In the genomic region with DNA sequence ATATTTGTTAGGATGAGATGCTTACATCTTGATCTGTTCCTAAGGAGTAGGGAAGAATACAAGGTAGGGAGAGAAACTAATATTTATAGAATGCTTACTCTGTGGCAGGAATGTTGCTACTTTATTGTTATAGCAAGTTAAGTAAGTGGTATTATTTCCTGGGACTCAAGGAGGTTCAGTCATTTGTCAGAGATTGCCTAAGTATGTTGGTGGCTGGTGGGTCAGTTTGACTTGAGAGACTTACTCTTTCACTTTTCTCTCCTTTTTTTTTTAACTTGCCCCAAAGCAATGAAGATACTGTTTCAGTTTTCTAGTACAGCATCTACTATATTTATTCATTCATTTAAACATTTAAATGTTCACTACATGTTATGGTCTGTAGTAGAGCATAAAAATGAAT, we compare ENCODE assay signal across 15 cellular contexts. TPM values are rescaled to one million over a fixed set of nuclear protein-coding genes. Genes with fewer than 3 reads are reported as not detected.
A peak's percentile ranks its signal among the peaks of the same experiment; 100 is the strongest.
DNase-seq lines count a peak whose midpoint lies in the region; ATAC-seq, FAIRE-seq and TF ChIP-seq lines count a peak whose summit lies in the region.
"Had no signal": no experiment of that assay in that cellular context is flagged by ENCODE, and none has a peak within 500 bp of the region (broad histone marks: within the 10 kb centered on the region; RNA-seq: fewer than 3 reads in every experiment).

No MANE protein-coding gene starts in this region.

- no peak overlapping the region for H3K27ac ChIP-seq in astrocyte (ENCODE audit: low read depth, low read length)
- peak overlapping the region; percentile 38 for H3K27ac ChIP-seq in neural progenitor cell
- H3K27ac ChIP-seq in OCI-LY7 (ENCODE audit: low read depth, low read length, poor library complexity, severe bottlenecking), result no peak overlapping the region
- H3K27ac ChIP-seq: lower lobe of right lung had no signal

- H3K4me2 ChIP-seq in Loucy (ENCODE audit: low read depth, low read length, poor library complexity, severe bottlenecking) (peak overlapping the region; percentile 64), astrocyte (ENCODE audit: low read length) (no peak overlapping the region), neural progenitor cell (no peak overlapping the region), OCI-LY7 (ENCODE audit: low read length) (no peak overlapping the region)

- ATAC-seq in activated CD4-positive, alpha-beta T cell treated with anti-CD3 and anti-CD28 coated beads for 36 hours, result no peak
- no peak for ATAC-seq in GM18907 (IDR thresholded peaks at IDR 0.05; ENCODE audit: unreplicated experiment)
- ATAC-seq: lower lobe of right lung, PC-3 had no signal

- peaks cover 72% of the 10 kb centered on the region for H3K4me1 ChIP-seq in Loucy (ENCODE audit: insufficient read depth, low read length, poor library complexity, severe bottlenecking)
- H3K4me1 ChIP-seq in astrocyte (ENCODE audit: insufficient read depth, low read length), result peaks cover 5% of the 10 kb centered on the region
- H3K4me1 ChIP-seq in neural progenitor cell, result peaks cover 34% of the 10 kb centered on the region
- H3K4me1 ChIP-seq in OCI-LY7 (ENCODE audit: insufficient read depth, low read length, poor library complexity, severe bottlenecking), result peaks cover 68% of the 10 kb centered on the region

- H2AFZ ChIP-seq in Loucy (ENCODE audit: low read length) (no peak overlapping the region), astrocyte (ENCODE audit: low read depth, low read length) (no peak overlapping the region), neural progenitor cell (replicated peaks) (no peak overlapping the region), OCI-LY7 (ENCODE audit: low read length) (no peak overlapping the region)

- FAIRE-seq in astrocyte (lab: Jason Lieb, UNC), result no peak

- BruUV-seq in OCI-LY7 (replicated peaks; lab: Mats Ljungman, UMichigan), result no TSS peak

- intact Hi-C loops in activated CD4-positive, alpha-beta T cell treated with anti-CD3 and anti-CD28 coated beads for 36 hours (cut with DNase I, micrococcal nuclease), result no loop called here
- intact Hi-C loops in OCI-LY7 (cut with micrococcal nuclease; ENCODE audit: unreplicated experiment), result no loop called here

- H3K9ac ChIP-seq in Loucy (ENCODE audit: low read depth, low read length, poor library complexity, severe bottlenecking) (no peak overlapping the region), astrocyte (ENCODE audit: low read length) (no peak overlapping the region), neural progenitor cell (no peak overlapping the region)

- H3K27me3 Mint-ChIP-seq in activated CD4-positive, alpha-beta T cell treated with anti-CD3 and anti-CD28 coated beads for 36 hours, result no peaks in the 10 kb centered on the region
- H3K27me3 Mint-ChIP-seq in astrocyte (ENCODE audit: low read depth, unreplicated experiment) (no peaks in the 10 kb centered on the region), neural progenitor cell (ENCODE audit: insufficient read depth, low read depth) (no peaks in the 10 kb centered on the region)

- TF ChIP-seq CTCF in Loucy (conservative IDR thresholded peaks at IDR 0.05; ENCODE audit: low read length) (no peak), astrocyte (IDR thresholded peaks at IDR 0.05; ENCODE audit: insufficient read depth, low read depth, low read length) (no peak), neural progenitor cell (IDR thresholded peaks at IDR 0.05) (no peak), OCI-LY7 (conservative IDR thresholded peaks at IDR 0.05; ENCODE audit: low read length) (no peak)

- H3K36me3 ChIP-seq in Loucy (ENCODE audit: insufficient read depth, low read length) (no peaks in the 10 kb centered on the region), astrocyte (ENCODE audit: insufficient read depth, low read length) (no peaks in the 10 kb centered on the region), neural progenitor cell (no peaks in the 10 kb centered on the region), OCI-LY7 (ENCODE audit: insufficient read depth, low read length) (peaks cover 28% of the 10 kb centered on the region)
- H3K36me3 ChIP-seq: lower lobe of right lung had no signal

- H3F3A ChIP-seq in Loucy (ENCODE audit: low read depth) (0 out of 2 replicates have a peak, but pooled peaks cover 5% of the 10 kb centered on the region), neural progenitor cell (ENCODE audit: low read depth) (peaks cover 12% of the 10 kb centered on the region)

- H3K79me2 ChIP-seq in Loucy (ENCODE audit: insufficient read depth, low read length) (peaks cover 99% of the 10 kb centered on the region), astrocyte (ENCODE audit: insufficient read depth, low read length) (peaks cover 97% of the 10 kb centered on the region), neural progenitor cell (ENCODE audit: low read depth) (peaks cover 100% of the 10 kb centered on the region), OCI-LY7 (ENCODE audit: insufficient read depth, low read depth, low read length) (peaks cover 100% of the 10 kb centered on the region)

- POLR2A ChIA-PET in activated CD4-positive, alpha-beta T cell treated with anti-CD3 and anti-CD28 coated beads for 36 hours (lab: Charles Lee), result no interaction called here
- POLR2A ChIA-PET in OCI-LY7 (lab: Charles Lee), result no interaction called here

- no peaks in the 10 kb centered on the region for H3K9me2 ChIP-seq in Loucy (replicated peaks; ENCODE audit: low read depth, low read length)
- H3K9me2 ChIP-seq in OCI-LY7 (ENCODE audit: insufficient read depth, low read length), result no peaks in the 10 kb centered on the region

- H3K4me3 Mint-ChIP-seq in activated CD4-positive, alpha-beta T cell treated with anti-CD3 and anti-CD28 coated beads for 36 hours, result no peak overlapping the region
- no peak overlapping the region for H3K4me3 Mint-ChIP-seq in astrocyte (ENCODE audit: unreplicated experiment)
- no peak overlapping the region for H3K4me3 Mint-ChIP-seq in neural progenitor cell

- peaks cover 23% of the 10 kb centered on the region for H3K36me3 Mint-ChIP-seq in activated CD4-positive, alpha-beta T cell treated with anti-CD3 and anti-CD28 coated beads for 36 hours (ENCODE audit: low read depth)
- H3K36me3 Mint-ChIP-seq in astrocyte (ENCODE audit: low read depth, unreplicated experiment) (no peaks in the 10 kb centered on the region), neural progenitor cell (peaks cover 33% of the 10 kb centered on the region)

- H3K27me3 ChIP-seq in Loucy (ENCODE audit: insufficient read depth, low read length, poor library complexity, severe bottlenecking), result no peaks in the 10 kb centered on the region
- H3K27me3 ChIP-seq in astrocyte (ENCODE audit: insufficient read depth, low read length), result no peaks in the 10 kb centered on the region
- H3K27me3 ChIP-seq in neural progenitor cell, result no peaks in the 10 kb centered on the region

- H3K9me3 ChIP-seq in Loucy (ENCODE audit: insufficient read depth, low read depth, low read length) (no peaks in the 10 kb centered on the region), astrocyte (ENCODE audit: insufficient read depth, low read depth, low read length) (no peaks in the 10 kb centered on the region), neural progenitor cell (ENCODE audit: low read depth) (no peaks in the 10 kb centered on the region), OCI-LY7 (ENCODE audit: low read length) (no peaks in the 10 kb centered on the region; the same call in 1 of the 2 replicates)
- H3K9me3 ChIP-seq: lower lobe of right lung had no signal

- H3K4me3 ChIP-seq in Loucy (ENCODE audit: low read length, poor library complexity, severe bottlenecking), result peak overlapping the region; percentile 41
- no peak overlapping the region for H3K4me3 ChIP-seq in astrocyte (ENCODE audit: insufficient read depth, low read depth, low read length)
- H3K4me3 ChIP-seq in neural progenitor cell, result no peak overlapping the region
- no peak overlapping the region for H3K4me3 ChIP-seq in OCI-LY7 (ENCODE audit: low read depth, low read length, poor library complexity, severe bottlenecking)
- H3K4me3 ChIP-seq: lower lobe of right lung had no signal

- peak overlapping the region; percentile 58 for H3K27ac Mint-ChIP-seq in activated CD4-positive, alpha-beta T cell treated with anti-CD3 and anti-CD28 coated beads for 36 hours
- H3K27ac Mint-ChIP-seq in astrocyte (ENCODE audit: unreplicated experiment) (peak overlapping the region; percentile 31), neural progenitor cell (no peak overlapping the region)

- CTCF ChIA-PET in activated CD4-positive, alpha-beta T cell treated with anti-CD3 and anti-CD28 coated beads for 36 hours (lab: Charles Lee), result no interaction called here
- CTCF ChIA-PET in OCI-LY7 (lab: Charles Lee; ENCODE audit: unreplicated experiment), result no interaction called here

- no peak for DNase-seq in activated CD4-positive, alpha-beta T cell treated with anti-CD3 and anti-CD28 coated beads for 36 hours
- no peak for DNase-seq in activated CD4-positive, alpha-beta T cell treated with anti-CD3 and anti-CD28 coated beads for 48 hours
- DNase-seq in astrocyte (ENCODE audit: low read depth) (no peak), neural progenitor cell (ENCODE audit: low spot score) (no peak), OCI-LY7 (ENCODE audit: low spot score) (no peak), NCI-H526 treated with DMSO at 0.1 percent for 48 hours (lab: John Stamatoyannopoulos, UW) (no peak)
- DNase-seq: anterior cingulate cortex, DMS 273 treated with DMSO at 0.1 percent for 48 hours, lower lobe of right lung, NCI-H1092, NCI-H345, PC-3, trophoblast cell had no signal

- peaks cover 74% of the 10 kb centered on the region for H4K20me1 ChIP-seq in Loucy (ENCODE audit: insufficient read depth, low read length, poor library complexity, severe bottlenecking)
- H4K20me1 ChIP-seq in astrocyte (ENCODE audit: insufficient read depth, low read length), result peaks cover 19% of the 10 kb centered on the region
- H4K20me1 ChIP-seq in neural progenitor cell (ENCODE audit: low read depth), result peaks cover 5% of the 10 kb centered on the region
- H4K20me1 ChIP-seq in OCI-LY7 (ENCODE audit: insufficient read depth, low read length), result peaks cover 20% of the 10 kb centered on the region; the same call in 1 of the 2 replicates

- no peaks in the 10 kb centered on the region for H3K9me3 Mint-ChIP-seq in activated CD4-positive, alpha-beta T cell treated with anti-CD3 and anti-CD28 coated beads for 36 hours (ENCODE audit: low read depth)
- no peaks in the 10 kb centered on the region for H3K9me3 Mint-ChIP-seq in astrocyte (ENCODE audit: unreplicated experiment)
- H3K9me3 Mint-ChIP-seq in neural progenitor cell, result peaks cover 17% of the 10 kb centered on the region

- H3K4me1 Mint-ChIP-seq in activated CD4-positive, alpha-beta T cell treated with anti-CD3 and anti-CD28 coated beads for 36 hours, result peaks cover 66% of the 10 kb centered on the region
- peaks cover 7% of the 10 kb centered on the region for H3K4me1 Mint-ChIP-seq in astrocyte (ENCODE audit: low read depth, unreplicated experiment)
- peaks cover 26% of the 10 kb centered on the region for H3K4me1 Mint-ChIP-seq in neural progenitor cell

RNA-seq across cellular contexts. Expression of gene FOXN2, which starts 6.3 kb away (rescaled TPM):
- 10 to 100 TPM; 42.3 to 49.5 TPM for total RNA-seq in activated CD4-positive, alpha-beta T cell treated with anti-CD3 and anti-CD28 coated beads for 36 hours
- 13.4 and 14.6 TPM in 2 replicates for total RNA-seq in astrocyte
- 45.4 and 51.0 TPM in 2 replicates for total RNA-seq in neural progenitor cell (ENCODE audit: low replicate concordance)
- 24.6 and 29.9 TPM in 2 replicates for total RNA-seq in OCI-LY7 (2014; rRNA removed; shearing (Covaris generic))
- 26.4 and 28.4 TPM in 2 replicates for total RNA-seq in OCI-LY7 (2022)
